1 cellular context compared by ENCODE assay signal in genomic region chr16:89167425-89167941, GRCh38.
TF ChIP-seq lines count a peak whose summit lies in the region.

No MANE protein-coding gene starts in this region.

TF ChIP-seq in HepG2, 621 proteins besides CTCF, POLR2A, EP300 and RAD21 (continues in another document):
- TF ChIP-seq, protein P1, sequence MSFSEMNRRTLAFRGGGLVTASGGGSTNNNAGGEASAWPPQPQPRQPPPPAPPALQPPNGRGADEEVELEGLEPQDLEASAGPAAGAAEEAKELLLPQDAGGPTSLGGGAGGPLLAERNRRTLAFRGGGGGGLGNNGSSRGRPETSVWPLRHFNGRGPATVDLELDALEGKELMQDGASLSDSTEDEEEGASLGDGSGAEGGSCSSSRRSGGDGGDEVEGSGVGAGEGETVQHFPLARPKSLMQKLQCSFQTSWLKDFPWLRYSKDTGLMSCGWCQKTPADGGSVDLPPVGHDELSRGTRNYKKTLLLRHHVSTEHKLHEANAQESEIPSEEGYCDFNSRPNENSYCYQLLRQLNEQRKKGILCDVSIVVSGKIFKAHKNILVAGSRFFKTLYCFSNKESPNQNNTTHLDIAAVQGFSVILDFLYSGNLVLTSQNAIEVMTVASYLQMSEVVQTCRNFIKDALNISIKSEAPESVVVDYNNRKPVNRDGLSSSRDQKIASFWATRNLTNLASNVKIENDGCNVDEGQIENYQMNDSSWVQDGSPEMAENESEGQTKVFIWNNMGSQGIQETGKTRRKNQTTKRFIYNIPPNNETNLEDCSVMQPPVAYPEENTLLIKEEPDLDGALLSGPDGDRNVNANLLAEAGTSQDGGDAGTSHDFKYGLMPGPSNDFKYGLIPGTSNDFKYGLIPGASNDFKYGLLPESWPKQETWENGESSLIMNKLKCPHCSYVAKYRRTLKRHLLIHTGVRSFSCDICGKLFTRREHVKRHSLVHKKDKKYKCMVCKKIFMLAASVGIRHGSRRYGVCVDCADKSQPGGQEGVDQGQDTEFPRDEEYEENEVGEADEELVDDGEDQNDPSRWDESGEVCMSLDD (CRISPR knock-in tag; IDR thresholded peaks at IDR 0.05; ENCODE audit: borderline replicate concordance) = no peak
- peak; percentile 53 for TF ChIP-seq DRAP1 (CRISPR knock-in tag; IDR thresholded peaks at IDR 0.05)
- peak; percentile 79; the same call in 1 of the 2 replicates for TF ChIP-seq IKZF5 (CRISPR knock-in tag; IDR thresholded peaks at IDR 0.05)
- TF ChIP-seq IKZF4 (CRISPR knock-in tag; IDR thresholded peaks at IDR 0.05; ENCODE audit: borderline replicate concordance, low read depth, not compliant biosample characterization) = peak; percentile 10
- TF ChIP-seq, protein P2, sequence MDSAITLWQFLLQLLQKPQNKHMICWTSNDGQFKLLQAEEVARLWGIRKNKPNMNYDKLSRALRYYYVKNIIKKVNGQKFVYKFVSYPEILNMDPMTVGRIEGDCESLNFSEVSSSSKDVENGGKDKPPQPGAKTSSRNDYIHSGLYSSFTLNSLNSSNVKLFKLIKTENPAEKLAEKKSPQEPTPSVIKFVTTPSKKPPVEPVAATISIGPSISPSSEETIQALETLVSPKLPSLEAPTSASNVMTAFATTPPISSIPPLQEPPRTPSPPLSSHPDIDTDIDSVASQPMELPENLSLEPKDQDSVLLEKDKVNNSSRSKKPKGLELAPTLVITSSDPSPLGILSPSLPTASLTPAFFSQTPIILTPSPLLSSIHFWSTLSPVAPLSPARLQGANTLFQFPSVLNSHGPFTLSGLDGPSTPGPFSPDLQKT (CRISPR knock-in tag; IDR thresholded peaks at IDR 0.05; ENCODE audit: borderline replicate concordance) = 0 out of 2 replicates have a peak, but pooled peaks have one; percentile 13
- TF ChIP-seq GATAD1 (CRISPR knock-in tag; IDR thresholded peaks at IDR 0.05) = peak; percentile 76
- TF ChIP-seq, protein P3, sequence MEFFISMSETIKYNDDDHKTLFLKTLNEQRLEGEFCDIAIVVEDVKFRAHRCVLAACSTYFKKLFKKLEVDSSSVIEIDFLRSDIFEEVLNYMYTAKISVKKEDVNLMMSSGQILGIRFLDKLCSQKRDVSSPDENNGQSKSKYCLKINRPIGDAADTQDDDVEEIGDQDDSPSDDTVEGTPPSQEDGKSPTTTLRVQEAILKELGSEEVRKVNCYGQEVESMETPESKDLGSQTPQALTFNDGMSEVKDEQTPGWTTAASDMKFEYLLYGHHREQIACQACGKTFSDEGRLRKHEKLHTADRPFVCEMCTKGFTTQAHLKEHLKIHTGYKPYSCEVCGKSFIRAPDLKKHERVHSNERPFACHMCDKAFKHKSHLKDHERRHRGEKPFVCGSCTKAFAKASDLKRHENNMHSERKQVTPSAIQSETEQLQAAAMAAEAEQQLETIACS (CRISPR knock-in tag; IDR thresholded peaks at IDR 0.05) = no peak
- 0 out of 2 replicates have a peak, but pooled peaks have one; percentile 16 for TF ChIP-seq ZNF644 (CRISPR knock-in tag; IDR thresholded peaks at IDR 0.05; ENCODE audit: low read depth)
- TF ChIP-seq THRA (CRISPR knock-in tag; IDR thresholded peaks at IDR 0.05; ENCODE audit: borderline replicate concordance) = peak; percentile 77
- peak; percentile 86; the same call in 1 of the 2 replicates for TF ChIP-seq ZNF512 (CRISPR knock-in tag; IDR thresholded peaks at IDR 0.05)
- TF ChIP-seq ZNF615 (CRISPR knock-in tag; IDR thresholded peaks at IDR 0.05; ENCODE audit: borderline replicate concordance) = no peak
- TF ChIP-seq SMARCE1 (IDR thresholded peaks at IDR 0.05; ENCODE audit: borderline replicate concordance) = no peak
- TF ChIP-seq ZBTB2 (CRISPR knock-in tag; IDR thresholded peaks at IDR 0.05; ENCODE audit: low read depth) = no peak
- TF ChIP-seq, protein P4, sequence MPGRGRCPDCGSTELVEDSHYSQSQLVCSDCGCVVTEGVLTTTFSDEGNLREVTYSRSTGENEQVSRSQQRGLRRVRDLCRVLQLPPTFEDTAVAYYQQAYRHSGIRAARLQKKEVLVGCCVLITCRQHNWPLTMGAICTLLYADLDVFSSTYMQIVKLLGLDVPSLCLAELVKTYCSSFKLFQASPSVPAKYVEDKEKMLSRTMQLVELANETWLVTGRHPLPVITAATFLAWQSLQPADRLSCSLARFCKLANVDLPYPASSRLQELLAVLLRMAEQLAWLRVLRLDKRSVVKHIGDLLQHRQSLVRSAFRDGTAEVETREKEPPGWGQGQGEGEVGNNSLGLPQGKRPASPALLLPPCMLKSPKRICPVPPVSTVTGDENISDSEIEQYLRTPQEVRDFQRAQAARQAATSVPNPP (CRISPR knock-in tag; IDR thresholded peaks at IDR 0.05) = peak; percentile 31; the same call in 1 of the 2 replicates
- TF ChIP-seq, protein P5, sequence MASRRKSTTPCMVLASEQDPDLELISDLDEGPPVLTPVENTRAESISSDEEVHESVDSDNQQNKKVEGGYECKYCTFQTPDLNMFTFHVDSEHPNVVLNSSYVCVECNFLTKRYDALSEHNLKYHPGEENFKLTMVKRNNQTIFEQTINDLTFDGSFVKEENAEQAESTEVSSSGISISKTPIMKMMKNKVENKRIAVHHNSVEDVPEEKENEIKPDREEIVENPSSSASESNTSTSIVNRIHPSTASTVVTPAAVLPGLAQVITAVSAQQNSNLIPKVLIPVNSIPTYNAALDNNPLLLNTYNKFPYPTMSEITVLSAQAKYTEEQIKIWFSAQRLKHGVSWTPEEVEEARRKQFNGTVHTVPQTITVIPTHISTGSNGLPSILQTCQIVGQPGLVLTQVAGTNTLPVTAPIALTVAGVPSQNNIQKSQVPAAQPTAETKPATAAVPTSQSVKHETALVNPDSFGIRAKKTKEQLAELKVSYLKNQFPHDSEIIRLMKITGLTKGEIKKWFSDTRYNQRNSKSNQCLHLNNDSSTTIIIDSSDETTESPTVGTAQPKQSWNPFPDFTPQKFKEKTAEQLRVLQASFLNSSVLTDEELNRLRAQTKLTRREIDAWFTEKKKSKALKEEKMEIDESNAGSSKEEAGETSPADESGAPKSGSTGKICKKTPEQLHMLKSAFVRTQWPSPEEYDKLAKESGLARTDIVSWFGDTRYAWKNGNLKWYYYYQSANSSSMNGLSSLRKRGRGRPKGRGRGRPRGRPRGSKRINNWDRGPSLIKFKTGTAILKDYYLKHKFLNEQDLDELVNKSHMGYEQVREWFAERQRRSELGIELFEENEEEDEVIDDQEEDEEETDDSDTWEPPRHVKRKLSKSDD (CRISPR knock-in tag; IDR thresholded peaks at IDR 0.05; ENCODE audit: low read depth) = 0 out of 2 replicates have a peak, but pooled peaks have one; percentile 40
- TF ChIP-seq ZNF687 (CRISPR knock-in tag; IDR thresholded peaks at IDR 0.05) = peak; percentile 84
- TF ChIP-seq, protein P6, sequence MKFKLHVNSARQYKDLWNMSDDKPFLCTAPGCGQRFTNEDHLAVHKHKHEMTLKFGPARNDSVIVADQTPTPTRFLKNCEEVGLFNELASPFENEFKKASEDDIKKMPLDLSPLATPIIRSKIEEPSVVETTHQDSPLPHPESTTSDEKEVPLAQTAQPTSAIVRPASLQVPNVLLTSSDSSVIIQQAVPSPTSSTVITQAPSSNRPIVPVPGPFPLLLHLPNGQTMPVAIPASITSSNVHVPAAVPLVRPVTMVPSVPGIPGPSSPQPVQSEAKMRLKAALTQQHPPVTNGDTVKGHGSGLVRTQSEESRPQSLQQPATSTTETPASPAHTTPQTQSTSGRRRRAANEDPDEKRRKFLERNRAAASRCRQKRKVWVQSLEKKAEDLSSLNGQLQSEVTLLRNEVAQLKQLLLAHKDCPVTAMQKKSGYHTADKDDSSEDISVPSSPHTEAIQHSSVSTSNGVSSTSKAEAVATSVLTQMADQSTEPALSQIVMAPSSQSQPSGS (CRISPR knock-in tag; IDR thresholded peaks at IDR 0.05) = peak; percentile 74; the same call in 1 of the 2 replicates
- no peak for TF ChIP-seq ZNF256 (CRISPR knock-in tag; conservative IDR thresholded peaks at IDR 0.05)
- TF ChIP-seq ZNF749 (CRISPR knock-in tag; IDR thresholded peaks at IDR 0.05; ENCODE audit: borderline replicate concordance) = no peak
- no peak for TF ChIP-seq ZNF775 (CRISPR knock-in tag; IDR thresholded peaks at IDR 0.05; ENCODE audit: borderline replicate concordance)
- peak; percentile 84; the same call in 1 of the 2 replicates for TF ChIP-seq MEIS1 (CRISPR knock-in tag; IDR thresholded peaks at IDR 0.05; ENCODE audit: borderline replicate concordance)
- TF ChIP-seq ZZZ3 (CRISPR knock-in tag; IDR thresholded peaks at IDR 0.05; ENCODE audit: borderline replicate concordance) = peak; percentile 78; the same call in 1 of the 2 replicates
- TF ChIP-seq JUND (CRISPR knock-in tag; IDR thresholded peaks at IDR 0.05) = no peak
- TF ChIP-seq ZNF777 (CRISPR knock-in tag; IDR thresholded peaks at IDR 0.05) = 0 out of 2 replicates have a peak, but pooled peaks have one; percentile 45
- no peak; the same call in 1 of the 2 replicates for TF ChIP-seq ZC3H4 (CRISPR knock-in tag; IDR thresholded peaks at IDR 0.05; ENCODE audit: borderline replicate concordance)
- TF ChIP-seq ETV5 (CRISPR knock-in tag; IDR thresholded peaks at IDR 0.05; ENCODE audit: borderline replicate concordance) = peak; percentile 83
- no peak for TF ChIP-seq ATF1 (CRISPR knock-in tag; IDR thresholded peaks at IDR 0.05)
- TF ChIP-seq SMAD1 (CRISPR knock-in tag; IDR thresholded peaks at IDR 0.05; ENCODE audit: borderline replicate concordance, low read depth) = 0 out of 2 replicates have a peak, but pooled peaks have one; percentile 80
- no peak for TF ChIP-seq ZFYVE20 (CRISPR knock-in tag; IDR thresholded peaks at IDR 0.05; ENCODE audit: borderline replicate concordance, low read depth)
